In the genomic region with DNA sequence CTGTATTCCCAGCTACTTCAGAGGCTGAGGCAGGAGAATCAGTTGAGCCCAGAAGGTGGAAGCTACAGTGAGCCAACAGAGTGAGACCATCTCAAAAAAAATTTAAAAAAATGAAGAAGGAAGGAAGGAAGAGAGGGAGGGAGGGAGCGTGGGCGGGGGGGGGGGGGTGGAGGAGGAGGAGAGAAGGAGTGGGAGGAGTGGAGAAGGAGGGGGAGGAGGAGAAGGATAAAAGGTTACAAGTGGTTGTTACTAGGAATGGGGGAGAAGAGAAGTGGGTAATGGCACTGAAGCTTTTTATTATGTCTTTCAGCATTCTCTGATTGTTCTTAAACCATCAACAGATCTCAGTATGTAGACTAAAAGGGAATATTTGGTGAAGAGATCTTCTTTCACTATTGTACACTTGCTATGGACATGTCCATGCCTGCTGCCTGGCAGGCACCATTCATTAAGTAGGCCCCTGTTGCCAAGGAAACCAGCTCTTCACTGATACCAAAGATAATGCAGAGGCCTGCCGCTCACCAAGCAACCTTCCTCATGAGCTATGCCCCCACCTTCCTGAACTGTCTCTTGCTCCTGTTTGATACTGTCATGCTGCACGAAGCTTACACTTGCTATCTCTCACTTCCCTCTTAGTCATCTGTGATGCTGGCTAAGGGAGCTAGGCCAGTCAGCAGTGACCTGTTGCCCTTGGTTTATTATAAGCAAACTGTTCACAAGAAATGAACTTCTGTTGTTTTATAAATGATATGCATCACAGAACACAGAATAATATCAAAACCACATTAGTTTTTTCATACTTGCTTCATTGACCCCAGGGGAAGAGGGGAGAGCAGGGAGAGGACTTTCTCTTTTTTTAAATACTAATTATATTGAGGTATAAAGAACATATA, we compare ENCODE assay signal across 8 cellular contexts. TPM values are rescaled to one million over a fixed set of nuclear protein-coding genes. Genes with fewer than 3 reads are reported as not detected.
DNase-seq lines count a peak whose midpoint lies in the region; FAIRE-seq and TF ChIP-seq lines count a peak whose summit lies in the region.

No MANE protein-coding gene starts in this region.

- H3K27me3 Mint-ChIP-seq in IgD-negative memory B cell (no peaks in the 10 kb centered on the region), immature natural killer cell (ENCODE audit: low read depth in 3 of 3) (no peaks in the 10 kb centered on the region)
- H3K27me3 Mint-ChIP-seq in activated naive CD8-positive, alpha-beta T cell treated with anti-CD3 and anti-CD28 coated beads for 36 hours = no peaks in the 10 kb centered on the region

- FAIRE-seq in GM12891 (lab: Jason Lieb, UNC) (peak; percentile 97), frontal cortex (lab: Jason Lieb, UNC) (no peak)

- H3K4me3 ChIP-seq in GM23248 (no peak overlapping the region), OCI-LY3 (ENCODE audit: low read length) (no peak overlapping the region)

- TF ChIP-seq CTCF in OCI-LY3 (IDR thresholded peaks at IDR 0.05; ENCODE audit: low read depth, low read length) = no peak

- no peaks in the 10 kb centered on the region for H3K9me2 ChIP-seq in GM23248 (ENCODE audit: insufficient read depth)

- no peaks in the 10 kb centered on the region for H3K27me3 ChIP-seq in GM23248 (replicated peaks; ENCODE audit: insufficient read depth)
- H3K27me3 ChIP-seq in OCI-LY3 (ENCODE audit: low read depth, low read length) = no peaks in the 10 kb centered on the region

- H3K4me1 Mint-ChIP-seq in IgD-negative memory B cell (peaks cover 17 to 23% (median 18%) of the 10 kb centered on the region in 3 donors), immature natural killer cell (peaks cover 11 to 13% of the 10 kb centered on the region in 2 donors)
- peaks cover 15% of the 10 kb centered on the region for H3K4me1 Mint-ChIP-seq in activated naive CD8-positive, alpha-beta T cell treated with anti-CD3 and anti-CD28 coated beads for 36 hours

- no peaks in the 10 kb centered on the region for H3K36me3 ChIP-seq in GM23248 (ENCODE audit: low read depth)
- H3K36me3 ChIP-seq in OCI-LY3 (replicated peaks; ENCODE audit: low read depth, low read length) = no peaks in the 10 kb centered on the region

- peaks cover 0 to under 1% (median 0%) of the 10 kb centered on the region in 3 donors for H3K9me3 Mint-ChIP-seq in IgD-negative memory B cell
- no peaks in the 10 kb centered on the region for H3K9me3 Mint-ChIP-seq in activated naive CD8-positive, alpha-beta T cell treated with anti-CD3 and anti-CD28 coated beads for 36 hours
- peaks cover 0 to 2% (median 0%) of the 10 kb centered on the region in 6 donors for H3K9me3 Mint-ChIP-seq in immature natural killer cell

- H3K79me2 ChIP-seq in GM23248 (ENCODE audit: insufficient read depth) (no peaks in the 10 kb centered on the region), OCI-LY3 (ENCODE audit: low read length) (no peaks in the 10 kb centered on the region)

- DNase-seq in GM12891 (ENCODE audit: insufficient read length, low spot score) = peak; percentile 55
- DNase-seq in GM23248 = peak; percentile 65
- peak; percentile 35 for DNase-seq in activated naive CD8-positive, alpha-beta T cell treated with anti-CD3 and anti-CD28 coated beads for 36 hours
- DNase-seq in immature natural killer cell = no peak
- peak; percentile 11 to 29 for DNase-seq in stimulated activated CD8-positive, alpha-beta memory T cell treated with anti-CD3 and anti-CD28 coated beads, Interleukin-7, amount 100 ng/mL, for 4 hours (ENCODE audit: low read depth in 2 of 2)
- DNase-seq in frontal cortex (ENCODE audit: low spot score in 2 of 2) = no peak

- H3K27ac Mint-ChIP-seq in IgD-negative memory B cell (peak overlapping the region; percentile 16 to 78 (median 57)), immature natural killer cell (peak overlapping the region; percentile 4 to 83 (median 70))
- no peak overlapping the region for H3K27ac Mint-ChIP-seq in activated naive CD8-positive, alpha-beta T cell treated with anti-CD3 and anti-CD28 coated beads for 36 hours

- no peak for TF ChIP-seq POLR2A in GM12891 (IDR thresholded peaks at IDR 0.05; ENCODE audit: low read depth, low read length)

- 0 out of 2 replicates have a peak, but pooled peaks cover 8% of the 10 kb centered on the region for H3K4me1 ChIP-seq in GM23248 (ENCODE audit: insufficient read depth)
- peaks cover 35% of the 10 kb centered on the region for H3K4me1 ChIP-seq in OCI-LY3 (ENCODE audit: low read length)

- H2AFZ ChIP-seq in GM23248 = no peak overlapping the region
- no peak overlapping the region for H2AFZ ChIP-seq in OCI-LY3 (ENCODE audit: low read depth, low read length)

- 47 to 49% methylated on average over 2 to 4 of the region's 4 CpGs for WGBS in GM23248 (ENCODE audit: low coverage in 1 of 2, low lambda C conversion rate in 2 of 2, missing lambda C conversion rate in 2 of 2), 2 experiments

- H3K36me3 Mint-ChIP-seq in IgD-negative memory B cell = peaks cover 3% of the 10 kb centered on the region
- peaks cover 3% of the 10 kb centered on the region for H3K36me3 Mint-ChIP-seq in activated naive CD8-positive, alpha-beta T cell treated with anti-CD3 and anti-CD28 coated beads for 36 hours
- peaks cover 0 to under 1% (median 0%) of the 10 kb centered on the region in 3 donors for H3K36me3 Mint-ChIP-seq in immature natural killer cell

- H3K9ac ChIP-seq in GM23248 (no peak overlapping the region), OCI-LY3 (ENCODE audit: low read length) (no peak overlapping the region)

- H3K9me3 ChIP-seq in GM23248 (ENCODE audit: low read depth) (no peaks in the 10 kb centered on the region), OCI-LY3 (ENCODE audit: insufficient read depth, low read length) (no peaks in the 10 kb centered on the region)

- H4K20me1 ChIP-seq in GM23248 (ENCODE audit: insufficient read depth) = no peaks in the 10 kb centered on the region
- H4K20me1 ChIP-seq in OCI-LY3 (ENCODE audit: insufficient read depth, low read length) = no peaks in the 10 kb centered on the region

- H3K4me2 ChIP-seq in GM23248 (ENCODE audit: unreplicated experiment) = no peak overlapping the region
- H3K4me2 ChIP-seq in OCI-LY3 (ENCODE audit: low read length) = peak overlapping the region; percentile 66

- H3K27ac ChIP-seq in GM23248 (no peak overlapping the region), OCI-LY3 (ENCODE audit: low read length) (peak overlapping the region; percentile 59)

- peak overlapping the region in 2 of 4 donors; percentile 67 to 70 for H3K4me3 Mint-ChIP-seq in IgD-negative memory B cell
- no peak overlapping the region for H3K4me3 Mint-ChIP-seq in activated naive CD8-positive, alpha-beta T cell treated with anti-CD3 and anti-CD28 coated beads for 36 hours
- no peak overlapping the region for H3K4me3 Mint-ChIP-seq in immature natural killer cell

- in situ Hi-C loops in GM23248 (cut with MboI) = loop anchor here (10.0 kb wide), 1 partner anchor 235 kb away; no protein-coding TSS in a partner anchor

- no peaks in the 10 kb centered on the region for H3F3A ChIP-seq in GM23248 (ENCODE audit: insufficient read depth)

TF ChIP-seq in GM12891, 5 proteins besides CTCF, POLR2A, EP300 and RAD21:
- no peak for TF ChIP-seq POLR2AphosphoS5 (IDR thresholded peaks at IDR 0.05; ENCODE audit: low read depth, low read length)
- no peak for TF ChIP-seq POU2F2 (IDR thresholded peaks at IDR 0.05; ENCODE audit: low read depth, low read length)
- no peak for TF ChIP-seq PAX5 (IDR thresholded peaks at IDR 0.05; ENCODE audit: insufficient read depth, low read length, severe bottlenecking)
- TF ChIP-seq SPI1 (IDR thresholded peaks at IDR 0.05; ENCODE audit: low read depth, low read length) = peak; percentile 90
- no peak for TF ChIP-seq TAF1 (IDR thresholded peaks at IDR 0.05; ENCODE audit: low read depth, low read length)

RNA-seq across cellular contexts. Expression of a gene that starts 23.1 kb away (rescaled TPM):
- polyA plus RNA-seq in GM12891 (2012; ENCODE audit: low read depth, missing spikeins) = 13.5 TPM
- total RNA-seq in GM23248 (2014; rRNA removed; shearing (Covaris generic)) = 9.5 and 20.2 TPM in 2 replicates
- polyA plus RNA-seq in GM23248 (2016; fragmentation: Nextera tagmentation; extraction: Ambion mirVana) = 7.5 and 8.7 TPM in 2 replicates
- 4.1 TPM for polyA plus RNA-seq in IgD-negative memory B cell
- 10 to 100 TPM in 1 of 2 experiments, 1 to 10 TPM in 1; 9.6 to 10.1 TPM for total RNA-seq in activated naive CD8-positive, alpha-beta T cell treated with anti-CD3 and anti-CD28 coated beads for 36 hours
- 1 to 10 TPM; 5.1 to 5.9 (median 5.3) TPM for polyA plus RNA-seq in immature natural killer cell
- total RNA-seq in frontal cortex = 57.9 TPM

RNA-seq across cellular contexts. Expression of a gene that starts 23.5 kb away (rescaled TPM):
- 42.0 TPM for polyA plus RNA-seq in GM12891 (2012; ENCODE audit: low read depth, missing spikeins)
- 25.8 and 36.3 TPM in 2 replicates for total RNA-seq in GM23248 (2014; rRNA removed; shearing (Covaris generic))
- 27.8 and 28.9 TPM in 2 replicates for polyA plus RNA-seq in GM23248 (2016; fragmentation: Nextera tagmentation; extraction: Ambion mirVana)
- polyA plus RNA-seq in IgD-negative memory B cell = 19.7 TPM
- 10 to 100 TPM; 82.3 to 83.7 TPM for total RNA-seq in activated naive CD8-positive, alpha-beta T cell treated with anti-CD3 and anti-CD28 coated beads for 36 hours
- polyA plus RNA-seq in immature natural killer cell = 10 to 100 TPM; 19.5 to 25.2 (median 23.8) TPM
- 53.8 TPM for total RNA-seq in frontal cortex

RNA-seq across cellular contexts. Expression of a gene that starts 24.9 kb away (rescaled TPM):
- polyA plus RNA-seq in GM12891 (2012; ENCODE audit: low read depth, missing spikeins) = 3.1 TPM
- 6.6 and 10.3 TPM in 2 replicates for total RNA-seq in GM23248 (2014; rRNA removed; shearing (Covaris generic))
- polyA plus RNA-seq in GM23248 (2016; fragmentation: Nextera tagmentation; extraction: Ambion mirVana) (2.7 and 5.2 TPM in 2 replicates), IgD-negative memory B cell (27.7 TPM), immature natural killer cell (10 to 100 TPM; 19.4 to 52.7 (median 24.6) TPM)
- total RNA-seq in activated naive CD8-positive, alpha-beta T cell treated with anti-CD3 and anti-CD28 coated beads for 36 hours = 10 to 100 TPM; 17.2 to 20.7 TPM
- 9.0 TPM for total RNA-seq in frontal cortex

Comparison
In these comparisons a context has a peak if more than half of its experiments do, and no peak if none do; other contexts are left out.
1. DNase-seq: peak in GM12891 (single experiment), GM23248 (single experiment), activated naive CD8-positive, alpha-beta T cell treated with anti-CD3 and anti-CD28 coated beads for 36 hours (single experiment) and stimulated activated CD8-positive, alpha-beta memory T cell treated with anti-CD3 and anti-CD28 coated beads, Interleukin-7, amount 100 ng/mL, for 4 hours (2 of 2); none in immature natural killer cell (0 of 3) and frontal cortex (0 of 2).